ENCODE assay signal across 1 cellular context in genomic region chr7:41925946-41926345, GRCh38.
TF ChIP-seq lines count a peak whose summit lies in the region.

No MANE protein-coding gene starts in this region.

TF ChIP-seq in GM23338, 12 proteins besides CTCF, POLR2A, EP300 and RAD21 (continued from another document):
- no peak for TF ChIP-seq ZNF462 (CRISPR knock-in tag; IDR thresholded peaks at IDR 0.05)
- TF ChIP-seq ETS1 (IDR thresholded peaks at IDR 0.05), result no peak
